9 cellular contexts compared by ENCODE assay signal in genomic region chr11:65713212-65713969, GRCh38. TPM values are rescaled to one million over a fixed set of nuclear protein-coding genes. Genes with fewer than 3 reads are reported as not detected.
DNase-seq lines count a peak whose midpoint lies in the region; ATAC-seq and TF ChIP-seq lines count a peak whose summit lies in the region.
"Had no signal": no experiment of that assay in that cellular context is flagged by ENCODE, and none has a peak within 500 bp of the region (broad histone marks: within the 10 kb centered on the region; RNA-seq: fewer than 3 reads in every experiment).

No MANE protein-coding gene starts in this region.

- intact Hi-C loops in Right ventricle myocardium inferior (cut with DNase I) (loop anchor here (2.0 to 5.0 kb wide), 4 partner anchors 51 to 275 kb away; partner anchors contain the start of genes AP5B1, CFL1 and RELA), adrenal gland (cut with DNase I) (loop anchor here in 1 of 2 donors (5.0 kb wide), 1 partner anchor 69 kb away; the partner anchor contains the start of gene AP5B1), upper lobe of right lung (cut with DNase I) (loop anchor here (10.0 kb wide), 1 partner anchor 101 kb away; no protein-coding TSS in a partner anchor)

- H3K27me3 ChIP-seq in right atrium auricular region (no peaks in the 10 kb centered on the region), adrenal gland (no peaks in the 10 kb centered on the region), upper lobe of right lung (no peaks in the 10 kb centered on the region)
- H3K27me3 ChIP-seq: foreskin keratinocyte had no signal

- TF ChIP-seq CTCF in right atrium auricular region (IDR thresholded peaks at IDR 0.05) (no peak), adrenal gland (IDR thresholded peaks at IDR 0.05) (no peak), upper lobe of right lung (IDR thresholded peaks at IDR 0.05) (no peak)

- TF ChIP-seq POLR2A in adrenal gland (IDR thresholded peaks at IDR 0.05), result no peak

- H3K27ac ChIP-seq in right atrium auricular region (peak overlapping the region; percentile 97 to 99), adrenal gland (peak overlapping the region in 4 of 5 donors; percentile 98 to 99 (median 99)), upper lobe of right lung (peak overlapping the region; percentile 98)
- H3K27ac ChIP-seq: foreskin keratinocyte had no signal

- H3K4me3 ChIP-seq in right atrium auricular region, result peak overlapping the region in 1 of 2 donors; percentile 65
- peak overlapping the region in 1 of 4 donors; percentile 49 for H3K4me3 ChIP-seq in adrenal gland
- H3K4me3 ChIP-seq in upper lobe of right lung, result peak overlapping the region; percentile 65

- H3K9me3 ChIP-seq in right atrium auricular region (no peaks in the 10 kb centered on the region), adrenal gland (replicated peaks in 1 of 3) (no peaks in the 10 kb centered on the region), upper lobe of right lung (no peaks in the 10 kb centered on the region)

- DNase-seq in right atrium auricular region (ENCODE audit: low spot score), result no peak
- no peak for DNase-seq in Right ventricle myocardium inferior (ENCODE audit: missing footprints)
- peak in 4 of 7 donors; percentile 33 to 55 (median 36) for DNase-seq in adrenal gland
- DNase-seq in mesenteric fat pad (ENCODE audit: low spot score), result peak; percentile 83
- DNase-seq in upper lobe of right lung, result no peak
- DNase-seq in NCI-H69 (lab: John Stamatoyannopoulos, UW), result no peak
- no peak for DNase-seq in NCI-H146 (lab: John Stamatoyannopoulos, UW)
- no peak for DNase-seq in NCI-H2081 treated with DMSO at 0.1 percent for 48 hours (lab: John Stamatoyannopoulos, UW)
- DNase-seq: foreskin keratinocyte had no signal

- H3K36me3 ChIP-seq in right atrium auricular region (peaks cover 53% of the 10 kb centered on the region), adrenal gland (replicated peaks in 1 of 2) (peaks cover 0 to 53% of the 10 kb centered on the region in 2 donors), upper lobe of right lung (peaks cover 57% of the 10 kb centered on the region)

- no peak for ATAC-seq in Right ventricle myocardium inferior
- no peak for ATAC-seq in upper lobe of right lung

- WGBS in adrenal gland, 4 donors, result 89 to 92% (median 90%) methylated on average over 23 to 24 of the region's 24 CpGs

- H3K4me1 ChIP-seq in right atrium auricular region, result peaks cover 0 to 28% of the 10 kb centered on the region in 2 donors
- peaks cover 7 to 19% of the 10 kb centered on the region in 2 donors for H3K4me1 ChIP-seq in adrenal gland (replicated peaks in 1 of 2)
- H3K4me1 ChIP-seq in upper lobe of right lung, result peaks cover 13% of the 10 kb centered on the region

RNA-seq across cellular contexts. Expression of gene KAT5, which starts 1.3 kb away (rescaled TPM):
- 10 to 100 TPM; 29.7 to 50.1 TPM for total RNA-seq in right atrium auricular region
- total RNA-seq in Right ventricle myocardium inferior, result 44.6 TPM
- 10 to 100 TPM; 55.9 to 89.6 (median 66.8) TPM for total RNA-seq in adrenal gland
- 100 to 1,000 TPM in 2 of 3 donors, 10 to 100 TPM in 1; 52.0 to 199 (median 107) TPM for polyA plus RNA-seq in adrenal gland
- 49.9 TPM for total RNA-seq in mesenteric fat pad
- total RNA-seq in upper lobe of right lung, result 77.5 TPM

RNA-seq across cellular contexts. Expression of gene RNASEH2C, which starts 7.2 kb away (rescaled TPM):
- total RNA-seq in right atrium auricular region (100 to 1,000 TPM; 105 to 194 TPM), Right ventricle myocardium inferior (52.3 TPM), adrenal gland (100 to 1,000 TPM in 6 of 8 donors, 10 to 100 TPM in 2; 69.7 to 170 (median 117) TPM), mesenteric fat pad (71.8 TPM), upper lobe of right lung (42.5 TPM)
- polyA plus RNA-seq in adrenal gland, result 100 to 1,000 TPM in 1 of 3 donors, 10 to 100 TPM in 2; 13.5 to 109 (median 79.5) TPM

RNA-seq across cellular contexts. Expression of gene RELA, which starts 50.7 kb away (rescaled TPM):
- total RNA-seq in right atrium auricular region, result 10 to 100 TPM; 30.7 to 54.9 TPM
- total RNA-seq in Right ventricle myocardium inferior, result 36.7 TPM
- total RNA-seq in adrenal gland, result 10 to 100 TPM; 31.7 to 76.2 (median 69.6) TPM
- 10 to 100 TPM; 38.2 to 64.6 (median 46.7) TPM for polyA plus RNA-seq in adrenal gland
- total RNA-seq in mesenteric fat pad, result 80.0 TPM
- 68.2 TPM for total RNA-seq in upper lobe of right lung

Comparison
In these comparisons a context has a peak if more than half of its experiments do, and no peak if none do; other contexts are left out.
1. DNase-seq: peak in adrenal gland (4 of 7) and mesenteric fat pad (single experiment); none in right atrium auricular region (single experiment), Right ventricle myocardium inferior (single experiment), upper lobe of right lung (single experiment), NCI-H69 (single experiment), NCI-H146 (single experiment) and NCI-H2081 treated with DMSO at 0.1 percent for 48 hours (single experiment).
2. Peak in every context shown above with its lines, with median percentiles within 50 percentile points of each other: H3K27ac ChIP-seq.